ENCODE assay signal across 7 cellular contexts in the genomic region with DNA sequence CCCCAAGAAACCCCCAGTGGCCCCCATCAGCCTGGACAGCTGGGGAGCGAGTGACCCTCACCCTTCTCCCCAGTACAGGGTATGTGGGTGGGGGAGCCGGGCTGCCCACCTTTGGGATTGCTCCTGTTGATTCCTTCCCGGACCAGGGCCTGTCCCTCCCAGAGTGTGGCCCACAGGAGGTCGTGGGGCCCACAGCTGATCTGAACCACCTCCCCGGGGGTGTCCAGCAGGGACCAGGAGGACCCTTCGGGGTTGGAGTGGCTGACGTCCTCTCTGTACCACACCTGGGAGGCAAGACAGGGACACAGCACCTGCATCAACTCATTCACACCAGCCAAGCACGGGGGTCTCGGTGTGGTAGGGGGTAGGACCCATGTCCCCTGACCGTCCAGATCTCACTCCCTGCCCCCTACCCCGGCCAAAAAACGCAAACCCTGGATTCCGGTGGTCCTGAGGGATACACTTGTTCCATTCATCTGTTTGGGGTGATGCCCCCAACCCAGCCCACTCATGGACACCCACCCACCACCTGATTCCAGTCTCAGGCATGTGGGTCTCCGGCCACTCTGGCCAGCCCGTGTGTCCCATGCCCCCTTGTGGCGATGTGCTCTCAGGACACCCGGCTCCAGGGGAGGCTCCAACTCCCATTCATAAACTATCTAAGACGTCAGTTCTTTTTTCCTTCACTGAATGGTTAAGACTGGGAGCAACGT. TPM values are rescaled to one million over a fixed set of nuclear protein-coding genes. Genes with fewer than 3 reads are reported as not detected.
DNase-seq lines count a peak whose midpoint lies in the region; ATAC-seq and TF ChIP-seq lines count a peak whose summit lies in the region.

No MANE protein-coding gene starts in this region.

- H4K20me1 ChIP-seq in DOHH2 (ENCODE audit: control insufficient read depth, insufficient read depth, low read depth, low read length) (peaks cover 13% of the 10 kb centered on the region), PC-3 (ENCODE audit: low read length) (no peaks in the 10 kb centered on the region)

- CTCF ChIA-PET in PC-3 (lab: Charles Lee): no interaction called here

- H3K9me2 ChIP-seq in DOHH2 (replicated peaks; ENCODE audit: control insufficient read depth, low read length): no peaks in the 10 kb centered on the region
- no peaks in the 10 kb centered on the region for H3K9me2 ChIP-seq in PC-3 (replicated peaks; ENCODE audit: low read length)

- peak; percentile 86 for TF ChIP-seq CTCF in DOHH2 (IDR thresholded peaks at IDR 0.05; ENCODE audit: low read depth, low read length, poor library complexity, severe bottlenecking)
- peak; percentile 84 for TF ChIP-seq CTCF in PC-3 (conservative IDR thresholded peaks at IDR 0.05; ENCODE audit: low read depth, low read length)
- TF ChIP-seq CTCF in omental fat pad (IDR thresholded peaks at IDR 0.05): no peak

- H3K27me3 ChIP-seq in DOHH2 (ENCODE audit: control insufficient read depth, low read length): no peaks in the 10 kb centered on the region
- H3K27me3 ChIP-seq in PC-3 (ENCODE audit: low read length): no peaks in the 10 kb centered on the region

- H3F3A ChIP-seq in DOHH2 (ENCODE audit: control insufficient read depth, insufficient read depth): no peaks in the 10 kb centered on the region
- H3F3A ChIP-seq in PC-3 (ENCODE audit: low read length, unreplicated experiment): no peaks in the 10 kb centered on the region

- H3K36me3 ChIP-seq in DOHH2 (ENCODE audit: control insufficient read depth, low read length) (no peaks in the 10 kb centered on the region), PC-3 (ENCODE audit: low read depth, low read length) (no peaks in the 10 kb centered on the region)

- no peak overlapping the region for H3K9ac ChIP-seq in PC-3 (ENCODE audit: low read length)

- intact Hi-C loops in PC-3 (cut with micrococcal nuclease): no loop called here

- BruUV-seq in PC-3 (replicated peaks; lab: Mats Ljungman, UMichigan): no TSS peak

- no peak overlapping the region for H2AFZ ChIP-seq in PC-3 (ENCODE audit: low read length)

- ATAC-seq in GM21576 (IDR thresholded peaks at IDR 0.05; ENCODE audit: unreplicated experiment): peak; percentile 50
- ATAC-seq in PC-3: peak; percentile 74
- no peak for ATAC-seq in omental fat pad (ENCODE audit: low FRiP score)

- H3K79me2 ChIP-seq in DOHH2 (ENCODE audit: control insufficient read depth, low read length) (no peaks in the 10 kb centered on the region), PC-3 (ENCODE audit: low read length) (no peaks in the 10 kb centered on the region)

- H3K9me3 ChIP-seq in DOHH2 (ENCODE audit: control insufficient read depth, insufficient read depth, low read length) (no peaks in the 10 kb centered on the region), PC-3 (ENCODE audit: low read length) (no peaks in the 10 kb centered on the region)

- peaks cover 3% of the 10 kb centered on the region; the same call in 1 of the 2 replicates for H3K4me1 ChIP-seq in DOHH2 (ENCODE audit: control insufficient read depth, low read length)
- H3K4me1 ChIP-seq in PC-3 (ENCODE audit: insufficient read depth, low read length): no peaks in the 10 kb centered on the region

- POLR2A ChIA-PET in PC-3 (lab: Charles Lee; ENCODE audit: unreplicated experiment): no interaction called here

- no peak overlapping the region for H3K4me3 ChIP-seq in DOHH2 (ENCODE audit: low read length)
- H3K4me3 ChIP-seq in PC-3 (ENCODE audit: low read length): no peak overlapping the region

- H3K4me2 ChIP-seq in DOHH2 (ENCODE audit: low read length): no peak overlapping the region
- H3K4me2 ChIP-seq in PC-3 (ENCODE audit: low read length): no peak overlapping the region

- H3K27ac ChIP-seq in DOHH2 (ENCODE audit: low read depth, low read length): no peak overlapping the region
- H3K27ac ChIP-seq in PC-3 (ENCODE audit: low read length): no peak overlapping the region

- DNase-seq in PC-3: peak; percentile 60
- peak; percentile 40 for DNase-seq in cerebellum (ENCODE audit: low spot score)
- peak; percentile 57 for DNase-seq in medulla oblongata (ENCODE audit: extremely low spot score)
- DNase-seq in omental fat pad (ENCODE audit: low spot score): no peak
- no peak for DNase-seq in GF-D8 (lab: John Stamatoyannopoulos, UW)

RNA-seq across cellular contexts. Expression of gene TECPR1, which starts 10.9 kb away (rescaled TPM):
- 9.4 and 11.5 TPM in 2 replicates for total RNA-seq in PC-3 (2014; rRNA removed)
- total RNA-seq in cerebellum: 22.8 TPM
- 10 to 100 TPM; 12.0 to 36.3 (median 17.1) TPM for total RNA-seq in omental fat pad

RNA-seq across cellular contexts. Expression of gene BHLHA15, which starts 29.9 kb away (rescaled TPM):
- 12.0 and 13.9 TPM in 2 replicates for total RNA-seq in PC-3 (2014; rRNA removed)
- 5.4 TPM for total RNA-seq in cerebellum
- total RNA-seq in omental fat pad: 1 to 10 TPM in 2 of 4 donors, not detected in 2; 1.5 to 3.5 TPM

RNA-seq across cellular contexts. Expression of gene BRI3, which starts 40.4 kb away (rescaled TPM):
- total RNA-seq in PC-3 (2014; rRNA removed) (52.5 and 55.0 TPM in 2 replicates), cerebellum (19.1 TPM), omental fat pad (100 to 1,000 TPM in 1 of 4 donors, 10 to 100 TPM in 3; 39.0 to 126 (median 71.8) TPM)

Comparison
In these comparisons a context has a peak if more than half of its experiments do, and no peak if none do; other contexts are left out.
1. CTCF ChIP-seq: peak in DOHH2 (single experiment) and PC-3 (single experiment); none in omental fat pad (0 of 3).
2. DNase-seq: peak in PC-3 (single experiment), cerebellum (single experiment) and medulla oblongata (single experiment); none in omental fat pad (single experiment) and GF-D8 (single experiment).